In genomic region chr7:116598278-116598677, GRCh38 we compare ENCODE assay signal across 13 cellular contexts.
A peak's percentile ranks its signal among the peaks of the same experiment; 100 is the strongest.
DNase-seq lines count a peak whose midpoint lies in the region; ATAC-seq and TF ChIP-seq lines count a peak whose summit lies in the region.
"Had no signal": no experiment of that assay in that cellular context is flagged by ENCODE, and none has a peak within 500 bp of the region (broad histone marks: within the 10 kb centered on the region; RNA-seq: fewer than 3 reads in every experiment).

No MANE protein-coding gene starts in this region.

- H3K36me3 ChIP-seq in cardiac muscle cell (no peaks in the 10 kb centered on the region), right atrium auricular region (no peaks in the 10 kb centered on the region), SK-N-SH (replicated peaks in 1 of 2; ENCODE audit: control insufficient read depth in 1 of 2, insufficient read depth in 2 of 2, low read length in 1 of 2) (no peaks in the 10 kb centered on the region), H7 (replicated peaks; ENCODE audit: control insufficient read depth, insufficient read depth, low read length) (no peaks in the 10 kb centered on the region)

- no peak overlapping the region for H3K27ac ChIP-seq in cardiac muscle cell
- H3K27ac ChIP-seq in right atrium auricular region = no peak overlapping the region
- H3K27ac ChIP-seq in SK-N-SH (ENCODE audit: low read depth in 2 of 2, low read length in 1 of 2) = no peak overlapping the region
- H3K27ac ChIP-seq in foreskin keratinocyte = no peak overlapping the region
- H3K27ac ChIP-seq: skin epidermis had no signal

- H3K4me3 ChIP-seq in cardiac muscle cell (no peak overlapping the region), right atrium auricular region (no peak overlapping the region), SK-N-SH (ENCODE audit: low read depth in 2 of 2, low read length in 1 of 2) (no peak overlapping the region), H7 (ENCODE audit: insufficient read depth, low read depth, low read length) (no peak overlapping the region)
- H3K4me3 ChIP-seq: skin epidermis had no signal

- no peak overlapping the region for H3K4me2 ChIP-seq in SK-N-SH

- CTCF ChIA-PET in SK-N-SH (lab: Yijun Ruan, JAX) = interaction anchor here (0.6 to 9.4 kb wide), 3 partner anchors 212 to 445 kb away, joined by 3 to 192 read pairs (median 3); no protein-coding TSS in a partner anchor

- TF ChIP-seq RAD21 in SK-N-SH (IDR thresholded peaks at IDR 0.05; ENCODE audit: low read length) = peak; percentile 65

- TF ChIP-seq EP300 in SK-N-SH (IDR thresholded peaks at IDR 0.05; ENCODE audit: borderline replicate concordance in 1 of 2, low read depth in 1 of 2, low read length in 1 of 2) = no peak

- no peaks in the 10 kb centered on the region for H3K27me3 ChIP-seq in cardiac muscle cell
- no peaks in the 10 kb centered on the region for H3K27me3 ChIP-seq in right atrium auricular region
- peaks cover 14% of the 10 kb centered on the region; the same call in 1 of the 2 replicates for H3K27me3 ChIP-seq in SK-N-SH (ENCODE audit: insufficient read depth)
- H3K27me3 ChIP-seq in foreskin keratinocyte = no peaks in the 10 kb centered on the region
- no peaks in the 10 kb centered on the region for H3K27me3 ChIP-seq in H7 (ENCODE audit: control insufficient read depth, insufficient read depth, low read length)

- H4K20me1 ChIP-seq in SK-N-SH (ENCODE audit: insufficient read depth) = no peaks in the 10 kb centered on the region

- TF ChIP-seq CTCF in cardiac muscle cell (IDR thresholded peaks at IDR 0.05; ENCODE audit: low read depth, low read length) (peak; percentile 44), right atrium auricular region (IDR thresholded peaks at IDR 0.05) (peak in 1 of 2 donors; percentile 41), SK-N-SH (IDR thresholded peaks at IDR 0.05) (peak; percentile 79), foreskin keratinocyte (conservative IDR thresholded peaks at IDR 0.05) (peak; percentile 33)

- H3K9me3 ChIP-seq in cardiac muscle cell (ENCODE audit: low read depth) (no peaks in the 10 kb centered on the region), right atrium auricular region (no peaks in the 10 kb centered on the region), SK-N-SH (no peaks in the 10 kb centered on the region)

- H3F3A ChIP-seq in SK-N-SH (replicated peaks; ENCODE audit: insufficient read depth) = no peaks in the 10 kb centered on the region

- no peaks in the 10 kb centered on the region for H3K9me2 ChIP-seq in SK-N-SH

- WGBS in SK-N-SH (ENCODE audit: low lambda C conversion rate) = 13% methylated on average over 5 of the region's 5 CpGs

- H2AFZ ChIP-seq in SK-N-SH (ENCODE audit: low read depth) = no peak overlapping the region

- DNase-seq in cardiac muscle cell (ENCODE audit: low read depth in 1 of 2, low spot score in 1 of 2) (no peak), right atrium auricular region (ENCODE audit: low spot score) (no peak), SK-N-SH (peak; percentile 22), foreskin keratinocyte (no peak), superior temporal gyrus (ENCODE audit: extremely low spot score) (peak; percentile 58), T-helper 9 cell (no peak), H7 (no peak)
- DNase-seq: activated B cell treated with CpG ODN at 0.5 μM for 24 hours; activated naive CD4-positive, alpha-beta T cell treated with anti-CD3 and anti-CD28 coated beads, Interleukin-2, amount 50 U/mL, for 16 hours; CD4-positive, CD25-positive, alpha-beta regulatory T cell; stimulated activated naive CD4-positive, alpha-beta T cell had no signal

- ATAC-seq in foreskin keratinocyte (no peak), HG02678 (IDR thresholded peaks at IDR 0.05; ENCODE audit: unreplicated experiment) (no peak)

- H3K4me1 ChIP-seq in cardiac muscle cell (ENCODE audit: low read depth) = no peaks in the 10 kb centered on the region
- H3K4me1 ChIP-seq in right atrium auricular region = peaks cover 0 to 3% of the 10 kb centered on the region in 2 donors
- H3K4me1 ChIP-seq in SK-N-SH (ENCODE audit: control insufficient read depth in 1 of 2, insufficient read depth in 2 of 2, low read depth in 1 of 2, low read length in 1 of 2) = peaks cover 0 to 3% of the 10 kb centered on the region in 2 experiments; a peak in 1 of 4 replicates
- H3K4me1 ChIP-seq in foreskin keratinocyte = peaks cover 5% of the 10 kb centered on the region

- POLR2A ChIA-PET in SK-N-SH (lab: Yijun Ruan, JAX) = no interaction called here

- no peak overlapping the region for H3K9ac ChIP-seq in SK-N-SH

- no peaks in the 10 kb centered on the region for H3K79me2 ChIP-seq in SK-N-SH (ENCODE audit: insufficient read depth)

TF ChIP-seq in SK-N-SH, 30 proteins besides CTCF, POLR2A, EP300 and RAD21:
- TF ChIP-seq ELF1 (IDR thresholded peaks at IDR 0.05) = no peak
- TF ChIP-seq JUND (IDR thresholded peaks at IDR 0.05) = no peak
- TF ChIP-seq SMC3 (IDR thresholded peaks at IDR 0.05; ENCODE audit: low read depth, low read length) = peak; percentile 64
- TF ChIP-seq, protein P1, sequence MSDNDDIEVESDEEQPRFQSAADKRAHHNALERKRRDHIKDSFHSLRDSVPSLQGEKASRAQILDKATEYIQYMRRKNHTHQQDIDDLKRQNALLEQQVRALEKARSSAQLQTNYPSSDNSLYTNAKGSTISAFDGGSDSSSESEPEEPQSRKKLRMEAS (IDR thresholded peaks at IDR 0.05; ENCODE audit: low read depth) = 0 out of 2 replicates have a peak, but pooled peaks have one; percentile 52
TF ChIP-seq in SK-N-SH: peak in this region for 2.

Comparison
In these comparisons a context has a peak if more than half of its experiments do, and no peak if none do; other contexts are left out.
1. DNase-seq: peak in SK-N-SH (single experiment) and superior temporal gyrus (single experiment); none in cardiac muscle cell (0 of 2), right atrium auricular region (single experiment), foreskin keratinocyte (0 of 2), T-helper 9 cell (single experiment) and H7 (single experiment).